In the genomic region with DNA sequence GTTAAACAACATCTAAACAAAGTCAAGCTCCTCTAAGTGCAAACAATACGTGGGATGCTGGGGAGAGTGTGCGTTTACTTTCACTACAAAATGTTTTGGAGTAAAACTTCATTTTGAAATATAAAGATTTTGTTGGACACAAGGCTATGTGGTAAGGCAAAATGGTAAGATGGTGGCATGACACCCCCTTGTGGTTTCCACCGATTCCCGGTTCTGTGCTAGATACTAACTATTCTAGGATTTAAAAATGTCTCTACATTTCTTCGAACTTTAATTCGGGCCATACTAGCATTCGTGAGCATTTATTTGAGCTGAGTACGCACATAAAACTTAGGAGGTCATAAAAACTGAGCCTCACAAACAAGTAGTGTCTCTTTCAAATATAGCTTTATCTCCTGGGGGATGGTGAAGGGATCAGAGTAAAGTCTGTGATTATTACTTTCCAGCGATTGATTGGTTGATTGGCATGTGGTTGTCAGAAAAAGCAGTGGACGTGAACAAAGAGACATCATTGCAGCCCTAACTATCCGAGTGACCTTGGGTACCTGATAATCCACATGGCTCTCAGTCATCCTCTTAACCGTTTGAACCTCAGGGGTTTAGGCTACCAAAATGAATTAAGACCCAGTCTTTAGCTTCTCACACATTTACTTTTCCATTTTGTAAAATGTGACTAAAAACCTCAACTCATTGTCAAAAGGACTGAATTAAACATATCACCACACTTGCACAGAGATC, we compare ENCODE assay signal across 8 cellular contexts. TPM values are rescaled to one million over a fixed set of nuclear protein-coding genes. Genes with fewer than 3 reads are reported as not detected.
DNase-seq lines count a peak whose midpoint lies in the region; ATAC-seq and TF ChIP-seq lines count a peak whose summit lies in the region.

No MANE protein-coding gene starts in this region.

- H3K27ac ChIP-seq in esophagus squamous epithelium (peak overlapping the region; percentile 90 to 97 (median 96)), neutrophil (peak overlapping the region; percentile 29)

- H3K36me3 Mint-ChIP-seq in activated CD4-positive, alpha-beta T cell treated with anti-CD3 and anti-CD28 coated beads for 36 hours (ENCODE audit: low read depth): peaks cover 14% of the 10 kb centered on the region
- peaks cover 10% of the 10 kb centered on the region for H3K36me3 Mint-ChIP-seq in T-helper 2 cell treated with Interferon-gamma antibody and Interleukin-4, amounts not matched to agents 5 μg/mL and 100 μg/mL, for 36 hours (ENCODE audit: low read depth)

- 28 to 29% methylated on average over 12 of the region's 12 CpGs for WGBS in esophagus squamous epithelium, 2 donors

- DNase-seq in activated CD4-positive, alpha-beta T cell treated with anti-CD3 and anti-CD28 coated beads for 36 hours: peak; percentile 45
- DNase-seq in activated CD4-positive, alpha-beta T cell treated with anti-CD3 and anti-CD28 coated beads, Interleukin-2, amount 50 U/mL, for 1 hour: no peak
- DNase-seq in LHCN-M2 (ENCODE audit: low read depth) (peak; percentile 58), esophagus squamous epithelium (lab: John Stamatoyannopoulos, UW) (no peak), NCI-H128 (lab: John Stamatoyannopoulos, UW; ENCODE audit: unreplicated experiment) (no peak)
- DNase-seq in T-helper 2 cell treated with Interferon-gamma antibody and Interleukin-4, amounts not matched to agents 5 μg/mL and 100 μg/mL, for 36 hours (ENCODE audit: low spot score): no peak
- no peak for DNase-seq in stimulated activated naive CD4-positive, alpha-beta T cell treated with Interleukin-2 at 50 U/mL for 16 hours (lab: John Stamatoyannopoulos, UW)

- H3K4me1 ChIP-seq in esophagus squamous epithelium: peaks cover 10 to 45% (median 13%) of the 10 kb centered on the region in 3 donors
- H3K4me1 ChIP-seq in neutrophil (ENCODE audit: control insufficient read depth in 1 of 2, insufficient read depth in 1 of 2, low read depth in 1 of 2, low read length in 1 of 2): peaks cover 18 to 24% of the 10 kb centered on the region in 2 experiments

- H3K27me3 ChIP-seq in esophagus squamous epithelium (no peaks in the 10 kb centered on the region), neutrophil (peaks cover 5% of the 10 kb centered on the region)

- H3K4me3 Mint-ChIP-seq in activated CD4-positive, alpha-beta T cell treated with anti-CD3 and anti-CD28 coated beads for 36 hours: peak overlapping the region; percentile 87
- peak overlapping the region; percentile 83 for H3K4me3 Mint-ChIP-seq in T-helper 2 cell treated with Interferon-gamma antibody and Interleukin-4, amounts not matched to agents 5 μg/mL and 100 μg/mL, for 36 hours

- H3K4me1 Mint-ChIP-seq in activated CD4-positive, alpha-beta T cell treated with anti-CD3 and anti-CD28 coated beads for 36 hours: peaks cover 26% of the 10 kb centered on the region
- peaks cover 25% of the 10 kb centered on the region for H3K4me1 Mint-ChIP-seq in T-helper 2 cell treated with Interferon-gamma antibody and Interleukin-4, amounts not matched to agents 5 μg/mL and 100 μg/mL, for 36 hours (ENCODE audit: low read depth)

- H3K27ac Mint-ChIP-seq in activated CD4-positive, alpha-beta T cell treated with anti-CD3 and anti-CD28 coated beads for 36 hours: peak overlapping the region; percentile 66
- H3K27ac Mint-ChIP-seq in T-helper 2 cell treated with Interferon-gamma antibody and Interleukin-4, amounts not matched to agents 5 μg/mL and 100 μg/mL, for 36 hours: peak overlapping the region; percentile 71

- ATAC-seq in activated CD4-positive, alpha-beta T cell treated with anti-CD3 and anti-CD28 coated beads for 36 hours: no peak

- peak overlapping the region; percentile 76 to 91 (median 84) for H3K4me3 ChIP-seq in esophagus squamous epithelium
- peak overlapping the region; percentile 83 to 91 for H3K4me3 ChIP-seq in neutrophil (ENCODE audit: low read depth in 1 of 2, low read length in 1 of 2)

- peak in 5 of 6 experiments; percentile 25 to 45 (median 27) for TF ChIP-seq CTCF in esophagus squamous epithelium (IDR thresholded peaks at IDR 0.05)
- TF ChIP-seq CTCF in neutrophil (IDR thresholded peaks at IDR 0.05): no peak

- H3K9me3 ChIP-seq in esophagus squamous epithelium: no peaks in the 10 kb centered on the region
- no peaks in the 10 kb centered on the region for H3K9me3 ChIP-seq in neutrophil

- no peaks in the 10 kb centered on the region for H3K27me3 Mint-ChIP-seq in activated CD4-positive, alpha-beta T cell treated with anti-CD3 and anti-CD28 coated beads for 36 hours
- H3K27me3 Mint-ChIP-seq in T-helper 2 cell treated with Interferon-gamma antibody and Interleukin-4, amounts not matched to agents 5 μg/mL and 100 μg/mL, for 36 hours (ENCODE audit: low read depth): peaks cover 15% of the 10 kb centered on the region

- intact Hi-C loops in activated CD4-positive, alpha-beta T cell treated with anti-CD3 and anti-CD28 coated beads for 36 hours (cut with DNase I, micrococcal nuclease): loop anchor here (1.0 to 2.0 kb wide), 6 partner anchors 59 to 306 kb away; partner anchors contain the start of genes ZMAT3 (in 2 of the 2) and PIK3CA (in 1 of the 2)
- intact Hi-C loops in esophagus squamous epithelium (cut with DNase I): no loop called here

- CTCF ChIA-PET in activated CD4-positive, alpha-beta T cell treated with anti-CD3 and anti-CD28 coated beads for 36 hours (lab: Charles Lee): interaction anchor here (0.7 to 2.0 kb wide), 15 partner anchors 11 to 308 kb away, joined by 3 to 12 read pairs (median 3); partner anchors contain the start of genes ACTL6A, PIK3CA and ZMAT3

- H3K36me3 ChIP-seq in esophagus squamous epithelium (peaks cover 0 to 12% (median 0%) of the 10 kb centered on the region in 3 donors), neutrophil (no peaks in the 10 kb centered on the region)

- no peak for TF ChIP-seq POLR2A in esophagus squamous epithelium (IDR thresholded peaks at IDR 0.05)

- no peaks in the 10 kb centered on the region for H3K9me3 Mint-ChIP-seq in activated CD4-positive, alpha-beta T cell treated with anti-CD3 and anti-CD28 coated beads for 36 hours (ENCODE audit: low read depth)
- no peaks in the 10 kb centered on the region for H3K9me3 Mint-ChIP-seq in T-helper 2 cell treated with Interferon-gamma antibody and Interleukin-4, amounts not matched to agents 5 μg/mL and 100 μg/mL, for 36 hours

- POLR2A ChIA-PET in activated CD4-positive, alpha-beta T cell treated with anti-CD3 and anti-CD28 coated beads for 36 hours (lab: Charles Lee): interaction anchor here (0.6 kb wide), 1 partner anchor 25 kb away, joined by 5 read pairs; no protein-coding TSS in a partner anchor

RNA-seq across cellular contexts. Expression of gene ZNF639, which starts 1.1 kb away (rescaled TPM):
- total RNA-seq in activated CD4-positive, alpha-beta T cell treated with anti-CD3 and anti-CD28 coated beads for 36 hours: 10 to 100 TPM; 31.0 to 39.6 TPM
- 46.0 and 50.4 TPM in 2 replicates for total RNA-seq in LHCN-M2 (2014; rRNA removed)
- 10.7 TPM for polyA plus RNA-seq in LHCN-M2 (2012)
- 10 to 100 TPM; 10.0 to 43.6 (median 33.9) TPM for total RNA-seq in esophagus squamous epithelium

RNA-seq across cellular contexts. Expression of gene MFN1, which starts 25.8 kb away (rescaled TPM):
- 10 to 100 TPM; 24.4 to 30.4 TPM for total RNA-seq in activated CD4-positive, alpha-beta T cell treated with anti-CD3 and anti-CD28 coated beads for 36 hours
- 38.3 and 46.0 TPM in 2 replicates for total RNA-seq in LHCN-M2 (2014; rRNA removed)
- 13.0 TPM for polyA plus RNA-seq in LHCN-M2 (2012)
- total RNA-seq in esophagus squamous epithelium: 10 to 100 TPM; 25.2 to 55.3 (median 38.2) TPM

Comparison
In these comparisons a context has a peak if more than half of its experiments do, and no peak if none do; other contexts are left out.
1. DNase-seq: peak in activated CD4-positive, alpha-beta T cell treated with anti-CD3 and anti-CD28 coated beads for 36 hours (single experiment) and LHCN-M2 (single experiment); none in activated CD4-positive, alpha-beta T cell treated with anti-CD3 and anti-CD28 coated beads, Interleukin-2, amount 50 U/mL, for 1 hour (single experiment), T-helper 2 cell treated with Interferon-gamma antibody and Interleukin-4, amounts not matched to agents 5 μg/mL and 100 μg/mL, for 36 hours (single experiment), esophagus squamous epithelium (single experiment), stimulated activated naive CD4-positive, alpha-beta T cell treated with Interleukin-2 at 50 U/mL for 16 hours (single experiment) and NCI-H128 (single experiment).